In the genomic region with DNA sequence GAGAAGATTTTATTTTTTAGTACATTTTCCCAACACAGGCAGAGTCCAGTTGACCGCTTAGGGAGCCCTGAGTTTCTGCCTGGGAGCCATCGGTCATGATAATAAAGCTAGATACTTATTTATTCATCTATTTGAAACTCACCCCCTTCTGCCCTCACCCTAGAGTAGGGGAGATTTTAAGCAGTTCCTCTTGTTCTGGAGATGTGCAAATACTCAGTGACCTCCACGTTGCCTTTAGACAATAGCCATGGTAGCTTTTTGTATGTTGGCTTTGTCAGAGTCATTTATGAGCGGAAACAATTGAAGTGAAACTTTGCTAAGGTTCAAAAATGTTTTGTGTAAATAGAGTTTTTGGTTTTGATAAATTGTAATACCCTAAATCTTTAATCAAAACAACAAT, we compare ENCODE assay signal across 19 cellular contexts. TPM values are rescaled to one million over a fixed set of nuclear protein-coding genes. Genes with fewer than 3 reads are reported as not detected.
"Had no signal": no experiment of that assay in that cellular context is flagged by ENCODE, and none has a peak within 500 bp of the region (broad histone marks: within the 10 kb centered on the region; RNA-seq: fewer than 3 reads in every experiment).

No MANE protein-coding gene starts in this region.

- H3K36me3 ChIP-seq: ascending aorta, esophagus squamous epithelium, uterus had no signal

- DNase-seq: activated CD4-positive, alpha-beta T cell treated with anti-CD3 and anti-CD28 coated beads for 36 hours; activated CD8-positive, alpha-beta memory T cell treated with anti-CD3 and anti-CD28 coated beads, Interleukin-2, amount 50 U/mL, for 48 hours; activated CD8-positive, alpha-beta T cell treated with anti-CD3 and anti-CD28 coated beads, Interleukin-2, amount 10 ng/mL, durations not matched to agents 7 days and 5 days; activated naive CD4-positive, alpha-beta T cell treated with Interleukin-2 at 50 U/mL for 16 hours; activated naive CD8-positive, alpha-beta T cell treated with anti-CD3 and anti-CD28 coated beads, Interleukin-2, amount 50 U/mL, for 24 hours; esophagus squamous epithelium; foreskin fibroblast; head of caudate nucleus; left cardiac atrium; naive thymus-derived CD4-positive, alpha-beta T cell; retina; stimulated activated CD4-positive, alpha-beta T cell treated with anti-CD3 and anti-CD28 coated beads, Interleukin-4, amount 100 ng/mL, for 4 hours; uterus had no signal

- H3K4me3 ChIP-seq: ascending aorta, esophagus squamous epithelium, lung, uterus had no signal

- H2AFZ ChIP-seq: parathyroid adenoma had no signal

- H3K4me1 ChIP-seq: ascending aorta, esophagus squamous epithelium, parathyroid adenoma, uterus had no signal

- H3K79me2 ChIP-seq: parathyroid adenoma had no signal

- H3K9ac ChIP-seq: parathyroid adenoma had no signal

- H3K9me3 ChIP-seq: ascending aorta, uterus had no signal

- H3K27ac ChIP-seq: ascending aorta, esophagus squamous epithelium, parathyroid adenoma, uterus, VCaP had no signal

- H3K27me3 ChIP-seq: ascending aorta, esophagus squamous epithelium, uterus had no signal

- ATAC-seq: activated CD8-positive, alpha-beta T cell treated with anti-CD3 and anti-CD28 coated beads, Interleukin-2, amount 10 ng/mL, durations not matched to agents 7 days and 5 days; activated naive CD8-positive, alpha-beta T cell treated with anti-CD3 and anti-CD28 coated beads, Interleukin-2, amount 50 U/mL, for 24 hours; left cardiac atrium; naive thymus-derived CD4-positive, alpha-beta T cell had no signal

RNA-seq across cellular contexts. Expression of a gene that starts 45.7 kb away (rescaled TPM):
- total RNA-seq: activated CD4-positive, alpha-beta T cell treated with anti-CD3 and anti-CD28 coated beads for 36 hours; activated CD8-positive, alpha-beta T cell treated with anti-CD3 and anti-CD28 coated beads, Interleukin-2, amount 10 ng/mL, durations not matched to agents 7 days and 5 days; bronchial epithelial cell; mononuclear cell; naive thymus-derived CD4-positive, alpha-beta T cell had no signal
